ENCODE assay signal across 17 cellular contexts in genomic region chr4:20760053-20760452, GRCh38. TPM values are rescaled to one million over a fixed set of nuclear protein-coding genes. Genes with fewer than 3 reads are reported as not detected.
A peak's percentile ranks its signal among the peaks of the same experiment; 100 is the strongest.
DNase-seq lines count a peak whose midpoint lies in the region; ATAC-seq and TF ChIP-seq lines count a peak whose summit lies in the region.
"Had no signal": no experiment of that assay in that cellular context is flagged by ENCODE, and none has a peak within 500 bp of the region (broad histone marks: within the 10 kb centered on the region; RNA-seq: fewer than 3 reads in every experiment).

No MANE protein-coding gene starts in this region.

- ATAC-seq in foreskin keratinocyte = no peak
- no peak for ATAC-seq in GM21390 (IDR thresholded peaks at IDR 0.05; ENCODE audit: unreplicated experiment)
- no peak for ATAC-seq in activated naive CD4-positive, alpha-beta T cell treated with anti-CD3 and anti-CD28 coated beads, Interleukin-2, amount 50 U/mL, for 72 hours
- ATAC-seq: CD8-positive, alpha-beta T cell; HCT116; heart right ventricle; pancreas had no signal

- peak; percentile 2 for DNase-seq in H7
- no peak for DNase-seq in foreskin keratinocyte
- DNase-seq in testis = no peak
- DNase-seq in activated naive CD4-positive, alpha-beta T cell treated with anti-CD3 and anti-CD28 coated beads, Interleukin-2, amount 50 U/mL, for 72 hours (ENCODE audit: low spot score in 2 of 2) = no peak
- no peak for DNase-seq in head of caudate nucleus
- DNase-seq: activated CD4-positive, alpha-beta T cell treated with anti-CD3 and anti-CD28 coated beads, Interleukin-2, amount 50 U/mL, for 1 hour; CD8-positive, alpha-beta T cell; heart right ventricle; pancreas; PC-9; stimulated activated CD4-positive, alpha-beta T cell treated with anti-CD3 and anti-CD28 coated beads, Interleukin-12 subunit alpha, Interleukin-12 subunit beta, amount 100 ng/mL, for 4 hours had no signal

- no peaks in the 10 kb centered on the region for H3F3A ChIP-seq in DOHH2 (ENCODE audit: control insufficient read depth, insufficient read depth)
- no peaks in the 10 kb centered on the region for H3F3A ChIP-seq in OCI-LY1 (ENCODE audit: insufficient read depth, low read length)

- intact Hi-C loops in testis (cut with DNase I; ENCODE audit: low total_unique reads) = no loop called here
- intact Hi-C loops in head of caudate nucleus (cut with DNase I) = no loop called here

- H3K9me3 ChIP-seq in DOHH2 (ENCODE audit: control insufficient read depth, insufficient read depth, low read length) = no peaks in the 10 kb centered on the region
- H3K9me3 ChIP-seq in OCI-LY1 (ENCODE audit: low read length) = no peaks in the 10 kb centered on the region
- no peaks in the 10 kb centered on the region for H3K9me3 ChIP-seq in testis
- H3K9me3 ChIP-seq: heart right ventricle, pancreas, thoracic aorta had no signal

- H3K9me3 Mint-ChIP-seq in activated naive CD4-positive, alpha-beta T cell treated with anti-CD3 and anti-CD28 coated beads, Interleukin-2, amount 50 U/mL, for 72 hours = no peaks in the 10 kb centered on the region
- H3K9me3 Mint-ChIP-seq: brain; CD8-positive, alpha-beta T cell had no signal

- H3K4me3 ChIP-seq in DOHH2 (ENCODE audit: low read length) = no peak overlapping the region
- H3K4me3 ChIP-seq in H7 (ENCODE audit: insufficient read depth, low read depth, low read length) = no peak overlapping the region
- H3K4me3 ChIP-seq in OCI-LY1 (ENCODE audit: low read depth, low read length, poor library complexity, severe bottlenecking) = no peak overlapping the region
- H3K4me3 ChIP-seq in testis = no peak overlapping the region
- H3K4me3 ChIP-seq: heart right ventricle, pancreas, PC-9, thoracic aorta had no signal

- H3K79me2 ChIP-seq in DOHH2 (ENCODE audit: control insufficient read depth, low read length) = no peaks in the 10 kb centered on the region
- H3K79me2 ChIP-seq in OCI-LY1 (ENCODE audit: insufficient read depth, low read length) = no peaks in the 10 kb centered on the region

- H3K27me3 ChIP-seq in DOHH2 (ENCODE audit: control insufficient read depth, low read length) (no peaks in the 10 kb centered on the region), H7 (ENCODE audit: control insufficient read depth, insufficient read depth, low read length) (no peaks in the 10 kb centered on the region), OCI-LY1 (ENCODE audit: insufficient read depth, low read length) (no peaks in the 10 kb centered on the region), foreskin keratinocyte (no peaks in the 10 kb centered on the region), testis (no peaks in the 10 kb centered on the region)
- H3K27me3 ChIP-seq: heart right ventricle, pancreas had no signal

- no peak overlapping the region for H3K4me2 ChIP-seq in DOHH2 (ENCODE audit: low read length)
- H3K4me2 ChIP-seq in OCI-LY1 (ENCODE audit: low read length) = no peak overlapping the region
- H3K4me2 ChIP-seq: PC-9 had no signal

- H3K9ac ChIP-seq in OCI-LY1 (ENCODE audit: low read length) = no peak overlapping the region

- H3K36me3 Mint-ChIP-seq in activated naive CD4-positive, alpha-beta T cell treated with anti-CD3 and anti-CD28 coated beads, Interleukin-2, amount 50 U/mL, for 72 hours = no peaks in the 10 kb centered on the region
- H3K36me3 Mint-ChIP-seq: brain; CD8-positive, alpha-beta T cell had no signal

- TF ChIP-seq CTCF in DOHH2 (IDR thresholded peaks at IDR 0.05; ENCODE audit: low read depth, low read length, poor library complexity, severe bottlenecking) (peak; percentile 35), OCI-LY1 (IDR thresholded peaks at IDR 0.05; ENCODE audit: low read length) (peak; percentile 38), foreskin keratinocyte (conservative IDR thresholded peaks at IDR 0.05) (peak; percentile 37), testis (IDR thresholded peaks at IDR 0.05) (no peak)

- H2AFZ ChIP-seq in OCI-LY1 (ENCODE audit: low read length) = no peak overlapping the region
- H2AFZ ChIP-seq: PC-9 had no signal

- H3K36me3 ChIP-seq in DOHH2 (ENCODE audit: control insufficient read depth, low read length) = no peaks in the 10 kb centered on the region
- H3K36me3 ChIP-seq in H7 (replicated peaks; ENCODE audit: control insufficient read depth, insufficient read depth, low read length) = no peaks in the 10 kb centered on the region
- no peaks in the 10 kb centered on the region for H3K36me3 ChIP-seq in OCI-LY1 (ENCODE audit: insufficient read depth, low read length)
- H3K36me3 ChIP-seq in testis (ENCODE audit: low read depth, missing control alignments) = no peaks in the 10 kb centered on the region
- H3K36me3 ChIP-seq: heart right ventricle, pancreas, thoracic aorta had no signal

- H3K4me1 ChIP-seq in DOHH2 (ENCODE audit: control insufficient read depth, low read length) = no peaks in the 10 kb centered on the region
- no peaks in the 10 kb centered on the region for H3K4me1 ChIP-seq in OCI-LY1 (ENCODE audit: insufficient read depth, low read length, severe bottlenecking)
- H3K4me1 ChIP-seq in foreskin keratinocyte = no peaks in the 10 kb centered on the region
- no peaks in the 10 kb centered on the region for H3K4me1 ChIP-seq in testis
- H3K4me1 ChIP-seq: heart right ventricle, pancreas had no signal

- H4K20me1 ChIP-seq in DOHH2 (ENCODE audit: control insufficient read depth, insufficient read depth, low read depth, low read length) (no peaks in the 10 kb centered on the region), OCI-LY1 (ENCODE audit: insufficient read depth, low read length) (no peaks in the 10 kb centered on the region)

- 67 to 85% methylated on average over 2 of the region's 2 CpGs for WGBS in testis, 2 donors

- H3K27ac ChIP-seq in DOHH2 (ENCODE audit: low read depth, low read length) (no peak overlapping the region), OCI-LY1 (ENCODE audit: low read depth, low read length, poor library complexity, severe bottlenecking) (no peak overlapping the region), foreskin keratinocyte (no peak overlapping the region), testis (no peak overlapping the region)
- H3K27ac ChIP-seq: heart right ventricle, pancreas, PC-9, thoracic aorta had no signal

- no peaks in the 10 kb centered on the region for H3K9me2 ChIP-seq in DOHH2 (replicated peaks; ENCODE audit: control insufficient read depth, low read length)
- no peaks in the 10 kb centered on the region for H3K9me2 ChIP-seq in OCI-LY1 (ENCODE audit: low read depth, low read length)

- TF ChIP-seq POLR2A in testis (IDR thresholded peaks at IDR 0.05) = no peak

- no peak overlapping the region for H3K27ac Mint-ChIP-seq in activated naive CD4-positive, alpha-beta T cell treated with anti-CD3 and anti-CD28 coated beads, Interleukin-2, amount 50 U/mL, for 72 hours
- H3K27ac Mint-ChIP-seq: brain; CD8-positive, alpha-beta T cell had no signal

RNA-seq across cellular contexts. Expression of gene PACRGL, which starts 59.8 kb away (rescaled TPM):
- total RNA-seq in H7 (2014; rRNA removed; shearing (Covaris generic)) = 16.2 and 20.9 TPM in 2 replicates
- total RNA-seq in foreskin keratinocyte (18.2 and 19.6 TPM in 2 replicates), testis (10 to 100 TPM; 53.9 to 90.8 TPM)
- polyA plus RNA-seq in foreskin keratinocyte (9.9 and 11.6 TPM in 2 replicates), testis (ENCODE audit: insufficient read depth, low read depth, low replicate concordance) (109 TPM)
- 10 to 100 TPM in 1 of 2 donors, 1 to 10 TPM in 1; 8.5 to 10.9 TPM for total RNA-seq in activated naive CD4-positive, alpha-beta T cell treated with anti-CD3 and anti-CD28 coated beads, Interleukin-2, amount 50 U/mL, for 72 hours

Comparison
In these comparisons a context has a peak if more than half of its experiments do, and no peak if none do; other contexts are left out.
1. CTCF ChIP-seq: peak in DOHH2 (single experiment), OCI-LY1 (single experiment) and foreskin keratinocyte (single experiment); none in testis (0 of 3).